In the genomic region with DNA sequence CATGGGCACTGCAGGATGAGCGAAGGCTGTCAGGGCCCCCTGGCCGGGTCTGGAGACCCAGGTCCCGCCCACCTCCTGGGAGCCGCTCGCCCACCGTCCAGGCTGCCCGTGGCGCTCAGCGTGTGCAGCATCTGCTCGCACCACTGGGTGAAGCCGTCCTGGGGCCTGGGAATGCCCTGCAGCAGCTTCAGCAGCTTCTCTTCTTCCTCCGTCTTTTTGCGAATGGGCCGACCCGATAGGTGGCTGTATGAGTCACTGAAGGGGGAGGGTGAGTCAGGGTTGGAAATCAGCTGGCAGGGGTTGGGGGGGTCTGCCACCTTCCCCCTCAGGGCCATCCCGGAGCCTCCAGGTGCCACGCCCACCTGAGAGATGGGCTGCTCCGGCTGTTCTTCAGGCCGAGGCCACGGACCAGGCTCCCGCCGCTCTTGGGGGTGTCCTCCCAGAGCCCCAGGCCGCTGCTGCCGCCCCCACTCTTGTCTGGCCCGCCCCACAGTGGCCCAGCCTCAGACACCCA, we compare ENCODE assay signal across 18 cellular contexts. TPM values are rescaled to one million over a fixed set of nuclear protein-coding genes. Genes with fewer than 3 reads are reported as not detected.
DNase-seq lines count a peak whose midpoint lies in the region; ATAC-seq, FAIRE-seq and TF ChIP-seq lines count a peak whose summit lies in the region.
"Had no signal": no experiment of that assay in that cellular context is flagged by ENCODE, and none has a peak within 500 bp of the region (broad histone marks: within the 10 kb centered on the region; RNA-seq: fewer than 3 reads in every experiment).

No MANE protein-coding gene starts in this region.

- TF ChIP-seq CTCF in HFFc6 (IDR thresholded peaks at IDR 0.05) (no peak), astrocyte (IDR thresholded peaks at IDR 0.05; ENCODE audit: insufficient read depth, low read depth, low read length) (no peak), neural cell (IDR thresholded peaks at IDR 0.05; ENCODE audit: poor library complexity, severe bottlenecking) (no peak), WERI-Rb-1 (IDR thresholded peaks at IDR 0.05; ENCODE audit: low read depth, low read length) (no peak)

- no peak for FAIRE-seq in astrocyte (lab: Jason Lieb, UNC)

- DNase-seq in Daoy (ENCODE audit: low read depth) (peak; percentile 77), HFFc6 (peak; percentile 43), astrocyte (ENCODE audit: low read depth) (peak; percentile 35), posterior vena cava (ENCODE audit: low spot score) (no peak), WERI-Rb-1 (no peak)
- DNase-seq: amniotic stem cell; naive B cell; NCI-H1694 treated with DMSO at 0.1 percent for 48 hours; NCI-H526 treated with DMSO at 0.1 percent for 48 hours; stimulated activated naive CD4-positive, alpha-beta T cell treated with Interleukin-2 at 50 U/mL for 16 hours had no signal

- no peak overlapping the region for H3K27ac ChIP-seq in astrocyte (ENCODE audit: low read depth, low read length)
- no peak overlapping the region for H3K27ac ChIP-seq in neural cell (ENCODE audit: low read length)
- H3K27ac ChIP-seq in WERI-Rb-1 = no peak overlapping the region
- H3K27ac ChIP-seq: BLaER1 treated with 17β-estradiol and CSF1 and Interleukin-3, amounts not matched to agents 10 nM and 100 nM; KMS-11; right atrium auricular region had no signal

- no peaks in the 10 kb centered on the region for H3F3A ChIP-seq in neural cell (ENCODE audit: insufficient read depth, low read length, poor library complexity, severe bottlenecking)

- peaks cover 9% of the 10 kb centered on the region for H3K4me1 ChIP-seq in astrocyte (ENCODE audit: insufficient read depth, low read length)

- H3K79me2 ChIP-seq in astrocyte (ENCODE audit: insufficient read depth, low read length) = peaks cover 13% of the 10 kb centered on the region
- H3K79me2 ChIP-seq in neural cell (replicated peaks; ENCODE audit: insufficient read depth, low read length) = no peaks in the 10 kb centered on the region

- H3K4me1 Mint-ChIP-seq in HFFc6 (ENCODE audit: low read depth) = peaks cover 27% of the 10 kb centered on the region; the same call in 1 of the 2 replicates
- H3K4me1 Mint-ChIP-seq in astrocyte (ENCODE audit: low read depth, unreplicated experiment) = no peaks in the 10 kb centered on the region

- H2AFZ ChIP-seq in astrocyte (ENCODE audit: low read depth, low read length) (no peak overlapping the region), neural cell (ENCODE audit: low read depth, low read length) (no peak overlapping the region)

- H3K4me3 Mint-ChIP-seq in HFFc6 (no peak overlapping the region; the same call in 1 of the 2 replicates), astrocyte (ENCODE audit: unreplicated experiment) (no peak overlapping the region)
- H3K4me3 Mint-ChIP-seq: naive B cell had no signal

- no peak overlapping the region; the same call in 1 of the 2 replicates for H3K27ac Mint-ChIP-seq in HFFc6
- no peak overlapping the region for H3K27ac Mint-ChIP-seq in astrocyte (ENCODE audit: unreplicated experiment)

- peaks cover 7% of the 10 kb centered on the region for H3K36me3 ChIP-seq in astrocyte (ENCODE audit: insufficient read depth, low read length)
- peaks cover 1% of the 10 kb centered on the region for H3K36me3 ChIP-seq in neural cell (ENCODE audit: insufficient read depth, low read length)
- H3K36me3 ChIP-seq in WERI-Rb-1 = peaks cover 89% of the 10 kb centered on the region

- no peak for ATAC-seq in HG03280 (IDR thresholded peaks at IDR 0.05; ENCODE audit: unreplicated experiment)
- no peak for ATAC-seq in HG03571 (IDR thresholded peaks at IDR 0.05; ENCODE audit: unreplicated experiment)

- H3K27me3 ChIP-seq in astrocyte (ENCODE audit: insufficient read depth, low read length) (no peaks in the 10 kb centered on the region), neural cell (ENCODE audit: insufficient read depth, low read depth, low read length) (no peaks in the 10 kb centered on the region), WERI-Rb-1 (ENCODE audit: insufficient read depth, low read depth, severe bottlenecking) (no peaks in the 10 kb centered on the region)
- H3K27me3 ChIP-seq: BLaER1 treated with 17β-estradiol and CSF1 and Interleukin-3, amounts not matched to agents 10 nM and 100 nM; right atrium auricular region had no signal

- peak overlapping the region; percentile 15 for H3K4me2 ChIP-seq in astrocyte (ENCODE audit: low read length)
- no peak overlapping the region for H3K4me2 ChIP-seq in neural cell (ENCODE audit: low read length)
- H3K4me2 ChIP-seq: BLaER1 treated with 17β-estradiol and CSF1 and Interleukin-3, amounts not matched to agents 10 nM and 100 nM; KMS-11 had no signal

- H3K4me3 ChIP-seq in astrocyte (ENCODE audit: insufficient read depth, low read depth, low read length) (no peak overlapping the region), neural cell (ENCODE audit: low read length) (no peak overlapping the region), WERI-Rb-1 (ENCODE audit: low read depth, low read length) (no peak overlapping the region)
- H3K4me3 ChIP-seq: BLaER1 treated with 17β-estradiol and CSF1 and Interleukin-3, amounts not matched to agents 10 nM and 100 nM; right atrium auricular region had no signal

- H3K9me3 Mint-ChIP-seq in HFFc6 = no peaks in the 10 kb centered on the region
- no peaks in the 10 kb centered on the region for H3K9me3 Mint-ChIP-seq in astrocyte (ENCODE audit: unreplicated experiment)
- H3K9me3 Mint-ChIP-seq: naive B cell had no signal

- TF ChIP-seq RAD21 in neural cell (conservative IDR thresholded peaks at IDR 0.05) = no peak

- no peaks in the 10 kb centered on the region for H3K9me3 ChIP-seq in astrocyte (ENCODE audit: insufficient read depth, low read depth, low read length)
- H3K9me3 ChIP-seq in neural cell (ENCODE audit: low read length) = no peaks in the 10 kb centered on the region
- H3K9me3 ChIP-seq in WERI-Rb-1 (ENCODE audit: severe bottlenecking) = no peaks in the 10 kb centered on the region
- H3K9me3 ChIP-seq: BLaER1 treated with 17β-estradiol and CSF1 and Interleukin-3, amounts not matched to agents 10 nM and 100 nM; right atrium auricular region had no signal

- H4K20me1 ChIP-seq in astrocyte (ENCODE audit: insufficient read depth, low read length) (peaks cover 52% of the 10 kb centered on the region), neural cell (ENCODE audit: insufficient read depth) (no peaks in the 10 kb centered on the region)

- no peak for TF ChIP-seq EP300 in neural cell (conservative IDR thresholded peaks at IDR 0.05; ENCODE audit: poor library complexity, severe bottlenecking)

- H3K9ac ChIP-seq in astrocyte (ENCODE audit: low read length) (no peak overlapping the region), neural cell (ENCODE audit: low read length) (no peak overlapping the region)
- H3K9ac ChIP-seq: BLaER1 treated with 17β-estradiol and CSF1 and Interleukin-3, amounts not matched to agents 10 nM and 100 nM; KMS-11 had no signal

- H3K36me3 Mint-ChIP-seq in HFFc6 (ENCODE audit: low read depth) (peaks cover 17% of the 10 kb centered on the region; the same call in 1 of the 2 replicates), astrocyte (ENCODE audit: low read depth, unreplicated experiment) (peaks cover 9% of the 10 kb centered on the region)
- H3K36me3 Mint-ChIP-seq: naive B cell had no signal

- intact Hi-C loops in posterior vena cava (cut with DNase I) = loop anchor here in 1 of 2 donors (5.0 kb wide), 1 partner anchor 205 kb away; a partner anchor contains a TSS

- no peaks in the 10 kb centered on the region for H3K9me2 ChIP-seq in neural cell (ENCODE audit: insufficient read depth, low read length)

- peaks cover 7% of the 10 kb centered on the region for H3K27me3 Mint-ChIP-seq in HFFc6 (ENCODE audit: insufficient read depth)
- no peaks in the 10 kb centered on the region for H3K27me3 Mint-ChIP-seq in astrocyte (ENCODE audit: low read depth, unreplicated experiment)
- H3K27me3 Mint-ChIP-seq: naive B cell had no signal

TF ChIP-seq in neural cell, 6 proteins besides CTCF, POLR2A, EP300 and RAD21:
- TF ChIP-seq TAF1 (IDR thresholded peaks at IDR 0.05; ENCODE audit: low read depth) = no peak
- TF ChIP-seq MXI1 (conservative IDR thresholded peaks at IDR 0.05; ENCODE audit: poor library complexity, severe bottlenecking) = no peak
- peak; percentile 4 for TF ChIP-seq POLR2AphosphoS5 (IDR thresholded peaks at IDR 0.05)
- no peak for TF ChIP-seq SMC3 (conservative IDR thresholded peaks at IDR 0.05; ENCODE audit: poor library complexity)
- TF ChIP-seq EZH2 (IDR thresholded peaks at IDR 0.05; ENCODE audit: borderline replicate concordance, insufficient read depth, low read length, poor library complexity, severe bottlenecking) = no peak

RNA-seq across cellular contexts. Expression of a gene that starts 8.7 kb away (rescaled TPM):
- total RNA-seq in Daoy (2014; rRNA removed; shearing (Covaris generic)) = 58.9 and 77.1 TPM in 2 replicates
- total RNA-seq in HFFc6 (2021; fragmentation: NEBNext Ultra II Directional; extraction: Animal tissue kit (Norgen Biotek cat#: 25700)) = 100 to 1,000 TPM; 301 to 369 (median 322) TPM
- total RNA-seq in astrocyte = 270 and 274 TPM in 2 replicates
- 279 and 284 TPM in 2 replicates for polyA plus RNA-seq in neural cell
- polyA minus RNA-seq in neural cell = 134 and 138 TPM in 2 replicates
- total RNA-seq in posterior vena cava = 100 to 1,000 TPM; 173 to 199 TPM

RNA-seq across cellular contexts. Expression of a gene that starts 11.8 kb away (rescaled TPM):
- 12.0 and 27.3 TPM in 2 replicates for total RNA-seq in Daoy (2014; rRNA removed; shearing (Covaris generic))
- 10 to 100 TPM; 17.7 to 21.8 (median 19.2) TPM for total RNA-seq in HFFc6 (2021; fragmentation: NEBNext Ultra II Directional; extraction: Animal tissue kit (Norgen Biotek cat#: 25700))
- total RNA-seq in astrocyte (21.3 and 23.2 TPM in 2 replicates), posterior vena cava (10 to 100 TPM; 23.1 to 25.8 TPM)
- 28.3 and 33.5 TPM in 2 replicates for polyA plus RNA-seq in neural cell
- 34.7 and 39.9 TPM in 2 replicates for polyA minus RNA-seq in neural cell

RNA-seq across cellular contexts. Expression of a gene that starts 23.6 kb away (rescaled TPM):
- 146 and 197 TPM in 2 replicates for total RNA-seq in Daoy (2014; rRNA removed; shearing (Covaris generic))
- 10 to 100 TPM; 30.2 to 42.2 (median 34.4) TPM for total RNA-seq in HFFc6 (2021; fragmentation: NEBNext Ultra II Directional; extraction: Animal tissue kit (Norgen Biotek cat#: 25700))
- 39.1 and 40.6 TPM in 2 replicates for total RNA-seq in astrocyte
- 92.1 and 104 TPM in 2 replicates for polyA plus RNA-seq in neural cell
- polyA minus RNA-seq in neural cell = 39.0 and 50.6 TPM in 2 replicates
- 10 to 100 TPM; 17.1 to 23.0 TPM for total RNA-seq in posterior vena cava

RNA-seq across cellular contexts. Expression of a gene that starts 26.0 kb away (rescaled TPM):
- total RNA-seq in Daoy (2014; rRNA removed; shearing (Covaris generic)) = not detected in 2 replicates
- total RNA-seq in HFFc6 (2021; fragmentation: NEBNext Ultra II Directional; extraction: Animal tissue kit (Norgen Biotek cat#: 25700)) = not detected
- total RNA-seq in astrocyte (not detected in 2 replicates), posterior vena cava (not detected)
- 339 and 389 TPM in 2 replicates for polyA plus RNA-seq in neural cell
- 163 and 172 TPM in 2 replicates for polyA minus RNA-seq in neural cell
- total RNA-seq: dermis microvascular lymphatic vessel endothelial cell, lower leg skin, right atrium auricular region had no signal

RNA-seq across cellular contexts. Expression of a gene that starts 38.0 kb away (rescaled TPM):
- total RNA-seq in Daoy (2014; rRNA removed; shearing (Covaris generic)) = not detected in 2 replicates
- not detected for total RNA-seq in HFFc6 (2021; fragmentation: NEBNext Ultra II Directional; extraction: Animal tissue kit (Norgen Biotek cat#: 25700))
- total RNA-seq in astrocyte = not detected in 2 replicates
- not detected in 2 replicates for polyA plus RNA-seq in neural cell
- polyA minus RNA-seq in neural cell = not detected in 2 replicates
- total RNA-seq in posterior vena cava = not detected
- total RNA-seq: dermis microvascular lymphatic vessel endothelial cell, right atrium auricular region had no signal

Comparison
In these comparisons a context has a peak if more than half of its experiments do, and no peak if none do; other contexts are left out.
1. DNase-seq: peak in Daoy (single experiment), HFFc6 (single experiment) and astrocyte (single experiment); none in posterior vena cava (single experiment) and WERI-Rb-1 (single experiment).